ENCODE assay signal across 13 cellular contexts in the genomic region with DNA sequence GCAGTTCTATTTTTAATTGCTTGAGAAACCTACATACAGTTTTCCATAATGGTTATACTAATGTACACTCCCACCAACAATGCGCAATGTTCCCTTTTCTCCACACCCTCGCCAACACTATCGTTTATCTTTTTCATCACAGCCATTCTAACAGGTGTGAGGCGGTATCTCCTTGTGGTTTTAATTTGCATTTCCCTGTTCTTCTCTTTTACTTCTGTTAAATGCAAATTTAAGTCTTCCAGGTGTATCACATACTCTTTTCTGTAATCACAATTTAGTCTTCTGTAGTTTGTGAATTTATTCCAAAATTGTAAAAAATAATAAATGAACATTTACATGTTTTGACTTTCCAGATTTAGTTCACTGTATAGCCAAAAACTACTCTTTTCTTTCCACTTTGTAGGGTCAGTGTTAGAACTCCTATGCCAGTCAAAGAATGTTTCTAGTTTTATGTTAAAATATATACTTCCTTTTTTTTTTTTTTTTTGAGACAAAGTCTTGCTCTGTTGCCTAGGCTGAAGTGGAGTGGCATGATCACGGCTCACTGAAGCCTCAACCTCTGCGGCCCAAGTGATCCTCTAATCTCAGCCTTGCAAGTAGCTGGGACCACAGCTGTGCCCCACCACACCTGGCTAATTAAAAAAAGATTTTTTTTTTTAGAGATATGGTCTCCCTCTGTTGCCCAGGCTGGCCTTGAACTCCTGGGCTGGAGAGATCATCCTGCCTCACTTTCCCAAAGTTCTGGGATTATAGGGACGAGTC. TPM values are rescaled to one million over a fixed set of nuclear protein-coding genes. Genes with fewer than 3 reads are reported as not detected.
A peak's percentile ranks its signal among the peaks of the same experiment; 100 is the strongest.
DNase-seq lines count a peak whose midpoint lies in the region; ATAC-seq lines count a peak whose summit lies in the region.
"Had no signal": no experiment of that assay in that cellular context is flagged by ENCODE, and none has a peak within 500 bp of the region (broad histone marks: within the 10 kb centered on the region; RNA-seq: fewer than 3 reads in every experiment).

No MANE protein-coding gene starts in this region.

- peak overlapping the region; percentile 37 to 76 (median 51); a peak in 21 of 22 replicates for H3K4me2 ChIP-seq in BLaER1 treated with 17β-estradiol and CSF1 and Interleukin-3, amounts not matched to agents 10 nM and 100 nM
- H3K4me2 ChIP-seq in trophoblast cell (ENCODE audit: low read length), result no peak overlapping the region
- H3K4me2 ChIP-seq: A549 had no signal

- H4K12ac ChIP-seq in trophoblast cell (ENCODE audit: low read depth, low read length), result no peak overlapping the region

- H3K9me3 ChIP-seq in BLaER1 treated with 17β-estradiol and CSF1 and Interleukin-3, amounts not matched to agents 10 nM and 100 nM (replicated peaks in 1 of 11), result peaks cover 0 to 15% (median 7%) of the 10 kb centered on the region in 11 experiments; a peak in 11 of 22 replicates
- H3K9me3 ChIP-seq in trophoblast cell (ENCODE audit: insufficient read depth, low read depth, low read length), result no peaks in the 10 kb centered on the region
- H3K9me3 ChIP-seq: A549 had no signal

- H3K9ac ChIP-seq in BLaER1 treated with 17β-estradiol and CSF1 and Interleukin-3, amounts not matched to agents 10 nM and 100 nM, result no peak overlapping the region
- H3K9ac ChIP-seq in trophoblast cell (ENCODE audit: low read length), result no peak overlapping the region

- H4K91ac ChIP-seq in trophoblast cell (ENCODE audit: low read depth, low read length), result no peak overlapping the region

- H4K20me1 ChIP-seq in BLaER1 treated with 17β-estradiol and CSF1 and Interleukin-3, amounts not matched to agents 10 nM and 100 nM, result no peaks in the 10 kb centered on the region

- no peak overlapping the region for H2BK120ac ChIP-seq in trophoblast cell (ENCODE audit: insufficient read depth, low read length, poor library complexity)

- no peak overlapping the region for H3K4me3 ChIP-seq in BLaER1 treated with 17β-estradiol and CSF1 and Interleukin-3, amounts not matched to agents 10 nM and 100 nM
- H3K4me3 ChIP-seq in trophoblast cell (ENCODE audit: low read depth, low read length), result no peak overlapping the region
- H3K4me3 ChIP-seq: A549, skin epidermis had no signal

- H2BK12ac ChIP-seq in trophoblast cell (ENCODE audit: low read length), result no peak overlapping the region

- no peak overlapping the region for H2AK5ac ChIP-seq in trophoblast cell (ENCODE audit: low read length)

- no peaks in the 10 kb centered on the region for H3K27me3 ChIP-seq in BLaER1 treated with 17β-estradiol and CSF1 and Interleukin-3, amounts not matched to agents 10 nM and 100 nM
- H3K27me3 ChIP-seq in trophoblast cell (ENCODE audit: insufficient read depth, low read length), result no peaks in the 10 kb centered on the region

- no peaks in the 10 kb centered on the region for H3K36me3 ChIP-seq in BLaER1 treated with 17β-estradiol and CSF1 and Interleukin-3, amounts not matched to agents 10 nM and 100 nM
- H3K36me3 ChIP-seq in trophoblast cell (ENCODE audit: control insufficient read depth in 1 of 2, insufficient read depth in 2 of 2, low read length in 2 of 2), result no peaks in the 10 kb centered on the region

- H2AFZ ChIP-seq in trophoblast cell (ENCODE audit: insufficient read depth, low read length, poor library complexity), result no peak overlapping the region

- DNase-seq in trophoblast cell (no peak), iPS-NIHi7 (ENCODE audit: extremely low spot score) (no peak), epidermal melanocyte (ENCODE audit: insufficient read length, low spot score) (no peak)
- no peak for DNase-seq in activated naive CD4-positive, alpha-beta T cell (lab: John Stamatoyannopoulos, UW)
- DNase-seq: activated CD4-positive, alpha-beta memory T cell treated with anti-CD3 and anti-CD28 coated beads, Interleukin-2, amount 10 ng/mL, durations not matched to agents 7 days and 5 days; GF-D8; NCI-H1694 treated with DMSO at 0.1 percent for 48 hours had no signal

- peaks cover 28 to 84% (median 73%) of the 10 kb centered on the region in 10 experiments for H3K4me1 ChIP-seq in BLaER1 treated with 17β-estradiol and CSF1 and Interleukin-3, amounts not matched to agents 10 nM and 100 nM
- H3K4me1 ChIP-seq in trophoblast cell (ENCODE audit: control insufficient read depth in 1 of 2, insufficient read depth in 2 of 2, low read length in 2 of 2), result peaks cover 0 to 2% of the 10 kb centered on the region in 2 experiments

- WGBS in trophoblast cell (ENCODE audit: extremely low coverage, insufficient coverage, insufficient read length), result 100% methylated on average over 3 of the region's 7 CpGs

- no peak overlapping the region for H3K18ac ChIP-seq in trophoblast cell (ENCODE audit: low read length)

- no peak overlapping the region for H4K8ac ChIP-seq in trophoblast cell (ENCODE audit: low read depth, low read length)

- H3K79me1 ChIP-seq in trophoblast cell (ENCODE audit: low read length), result no peaks in the 10 kb centered on the region

- no peak overlapping the region for H3K4ac ChIP-seq in trophoblast cell (ENCODE audit: low read depth, low read length)

- ATAC-seq in GM19397 (IDR thresholded peaks at IDR 0.05; ENCODE audit: unreplicated experiment) (peak; percentile 77), HG02884 (IDR thresholded peaks at IDR 0.05; ENCODE audit: unreplicated experiment) (peak; percentile 72), HG03571 (IDR thresholded peaks at IDR 0.05; ENCODE audit: unreplicated experiment) (peak; percentile 72)
- ATAC-seq: A549 had no signal

- no peak overlapping the region for H2BK5ac ChIP-seq in trophoblast cell (ENCODE audit: low read depth, low read length, poor library complexity)

- H3K27ac ChIP-seq in BLaER1 treated with 17β-estradiol and CSF1 and Interleukin-3, amounts not matched to agents 10 nM and 100 nM, result peak overlapping the region in 3 of 11 experiments; percentile 2 to 31 (median 10); a peak in 1 of 22 replicates
- H3K27ac ChIP-seq in trophoblast cell (ENCODE audit: low read depth, low read length), result no peak overlapping the region
- H3K27ac ChIP-seq: A549, skin epidermis had no signal

- no peak overlapping the region for H3K14ac ChIP-seq in trophoblast cell (ENCODE audit: low read length)

- no peak overlapping the region for H3K23ac ChIP-seq in trophoblast cell (ENCODE audit: low read length)

- no peaks in the 10 kb centered on the region for H3K79me2 ChIP-seq in trophoblast cell (ENCODE audit: control insufficient read depth, insufficient read depth, low read length, poor library complexity)

RNA-seq across cellular contexts. Expression of a gene that starts 15.4 kb away (rescaled TPM):
- 5.2 and 5.8 TPM in 2 replicates for polyA plus RNA-seq in trophoblast cell (2013)
